Comparison of ENCODE assay signal across 8 cellular contexts in the genomic region with DNA sequence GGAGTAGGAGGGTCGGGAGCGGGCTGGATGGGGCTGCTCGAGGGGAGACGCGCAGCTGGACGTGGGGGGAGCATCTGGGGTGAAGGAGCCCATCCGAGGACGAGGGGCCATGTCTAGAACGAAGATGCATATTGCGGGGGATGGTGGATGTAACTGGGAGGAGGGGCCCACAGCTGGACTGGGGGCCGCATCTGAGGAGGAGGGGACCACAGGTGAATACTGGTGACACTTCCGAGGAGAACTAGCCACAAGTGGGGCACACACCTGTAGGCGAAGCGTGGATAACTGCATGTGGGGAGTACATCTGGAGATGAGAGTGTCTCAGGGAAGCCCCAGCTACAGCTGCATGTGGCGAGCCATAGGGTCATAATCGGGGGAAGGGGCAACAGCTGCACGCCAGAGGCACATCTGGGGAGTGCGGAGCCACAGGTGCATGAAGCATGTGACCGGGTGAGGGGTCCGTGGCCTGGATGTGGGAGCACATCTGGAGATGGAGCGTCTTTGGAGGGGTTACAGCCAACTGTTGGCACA. TPM values are rescaled to one million over a fixed set of nuclear protein-coding genes. Genes with fewer than 3 reads are reported as not detected.
A peak's percentile ranks its signal among the peaks of the same experiment; 100 is the strongest.
DNase-seq lines count a peak whose midpoint lies in the region; ATAC-seq, FAIRE-seq and TF ChIP-seq lines count a peak whose summit lies in the region.

No MANE protein-coding gene starts in this region.

- H3K4me1 ChIP-seq in GM12878 (ENCODE audit: control insufficient read depth, insufficient read depth, low read length), result peaks cover 19% of the 10 kb centered on the region
- peaks cover 12% of the 10 kb centered on the region for H3K4me1 ChIP-seq in lower lobe of right lung
- peaks cover 0 to 24% (median 2%) of the 10 kb centered on the region in 4 donors for H3K4me1 ChIP-seq in tibial nerve

- H2AFZ ChIP-seq in GM12878 (ENCODE audit: control insufficient read depth, low read depth, low read length), result peak overlapping the region; percentile 99

- peak overlapping the region; percentile 67 for H3K4me2 ChIP-seq in GM12878 (ENCODE audit: control insufficient read depth, insufficient read depth)

- DNase-seq in HL-60 (ENCODE audit: low read depth in 1 of 2, low spot score in 1 of 2), result no peak
- no peak for DNase-seq in GM12878 (ENCODE audit: low read depth, low spot score)
- no peak for DNase-seq in lower lobe of right lung
- DNase-seq in tibial nerve (ENCODE audit: low spot score in 2 of 2), result no peak
- DNase-seq in ecto neural progenitor cell (ENCODE audit: low spot score), result no peak
- no peak for DNase-seq in NCI-H2171 (lab: John Stamatoyannopoulos, UW)
- DNase-seq in mesenteric fat pad (ENCODE audit: low spot score), result no peak

- H3K4me3 ChIP-seq in HL-60 (replicated peaks; ENCODE audit: insufficient read depth, low read length) (peak overlapping the region; percentile 98), GM12878 (peak overlapping the region; percentile 99), lower lobe of right lung (peak overlapping the region; percentile 78), tibial nerve (peak overlapping the region; percentile 68 to 92 (median 73))

- WGBS in GM12878 (ENCODE audit: insufficient coverage, insufficient replicate concordance, low lambda C conversion rate, missing lambda C conversion rate), result under 1% methylated on average over 18 of the region's 21 CpGs
- 4% methylated on average over 21 of the region's 21 CpGs for WGBS in tibial nerve, 2 donors

- no TSS peak for BruUV-seq in GM12878 (replicated peaks; lab: Mats Ljungman, UMichigan)

- H3K27me3 ChIP-seq in HL-60 (ENCODE audit: insufficient read depth, poor library complexity, severe bottlenecking), result no peaks in the 10 kb centered on the region
- no peaks in the 10 kb centered on the region for H3K27me3 ChIP-seq in GM12878 (replicated peaks in 1 of 2; ENCODE audit: control insufficient read depth in 2 of 2, insufficient read depth in 2 of 2, low read length in 1 of 2)
- no peaks in the 10 kb centered on the region for H3K27me3 ChIP-seq in lower lobe of right lung (ENCODE audit: low read depth)
- no peaks in the 10 kb centered on the region for H3K27me3 ChIP-seq in tibial nerve

- in situ Hi-C loops in GM12878 (cut with MboI), result no loop called here

- H3K79me2 ChIP-seq in GM12878 (ENCODE audit: control insufficient read depth, insufficient read depth, low read length), result peaks cover 36% of the 10 kb centered on the region

- peak; percentile 25 for ATAC-seq in GM12878
- peak in 1 of 2 donors; percentile 2 for ATAC-seq in lower lobe of right lung

- TF ChIP-seq POLR2A in GM12878 (IDR thresholded peaks at IDR 0.05; ENCODE audit: low read depth, low read length) (no peak), tibial nerve (IDR thresholded peaks at IDR 0.05) (no peak)

- SMC1A ChIA-PET in GM12878 (lab: Charles Lee; ENCODE audit: uncharacterized antibody, unreplicated experiment), result interaction anchor here (1.0 to 1.1 kb wide), 2 partner anchors 13 to 87 kb away, joined by 3 to 4 read pairs; no protein-coding TSS in a partner anchor

- intact Hi-C loops in GM12878 (cut with micrococcal nuclease; ENCODE audit: unreplicated experiment) (loop anchor here (10.0 kb wide), 1 partner anchor 94 kb away; no protein-coding TSS in a partner anchor), lower lobe of right lung (cut with DNase I) (no loop called here)

- no peak for FAIRE-seq in GM12878 (lab: Jason Lieb, UNC)

- H3K36me3 ChIP-seq in GM12878 (ENCODE audit: control insufficient read depth in 2 of 2, insufficient read depth in 2 of 2, low read length in 1 of 2) (no peaks in the 10 kb centered on the region; a peak in 2 of 4 replicates), lower lobe of right lung (peaks cover 33% of the 10 kb centered on the region), tibial nerve (peaks cover 0 to 43% (median 0%) of the 10 kb centered on the region in 3 donors)

- TF ChIP-seq CTCF in C4-2B (conservative IDR thresholded peaks at IDR 0.05), result no peak
- TF ChIP-seq CTCF in HL-60 (IDR thresholded peaks at IDR 0.05; ENCODE audit: insufficient read depth, low read length), result no peak
- TF ChIP-seq CTCF in GM12878 (IDR thresholded peaks at IDR 0.05 in 2 of 3, conservative IDR thresholded peaks at IDR 0.05 in 1 of 3; ENCODE audit: control insufficient read depth in 2 of 3, extremely low read depth in 1 of 3, insufficient read depth in 1 of 3, low read depth in 3 of 3, low read length in 3 of 3), result no peak
- TF ChIP-seq CTCF in lower lobe of right lung (IDR thresholded peaks at IDR 0.05), result no peak
- no peak for TF ChIP-seq CTCF in tibial nerve (IDR thresholded peaks at IDR 0.05)

- RAD21 ChIA-PET in GM12878 (lab: Charles Lee; ENCODE audit: unreplicated experiment), result interaction anchor here (0.6 to 1.0 kb wide), 3 partner anchors 16 to 193 kb away, joined by 3 to 5 read pairs (median 3); partner anchors contain the start of gene SYNGR4

- peak overlapping the region; percentile 91 for H3K27ac ChIP-seq in C4-2B
- peak overlapping the region; percentile 97 for H3K27ac ChIP-seq in HL-60 (replicated peaks)
- peak overlapping the region; percentile 99 for H3K27ac ChIP-seq in GM12878 (ENCODE audit: control insufficient read depth, insufficient read depth)
- peak overlapping the region; percentile 91 for H3K27ac ChIP-seq in lower lobe of right lung
- H3K27ac ChIP-seq in tibial nerve, result peak overlapping the region; percentile 91 to 97 (median 96)

- peak overlapping the region; percentile 96 for H3K9ac ChIP-seq in GM12878 (ENCODE audit: control insufficient read depth, insufficient read depth, low read length)

- H3K9me3 ChIP-seq in GM12878 (replicated peaks; ENCODE audit: control insufficient read depth, insufficient read depth, low read length), result no peaks in the 10 kb centered on the region
- H3K9me3 ChIP-seq in lower lobe of right lung, result no peaks in the 10 kb centered on the region
- no peaks in the 10 kb centered on the region for H3K9me3 ChIP-seq in tibial nerve

- TF ChIP-seq EP300 in GM12878 (IDR thresholded peaks at IDR 0.05; ENCODE audit: borderline replicate concordance in 1 of 2, control insufficient read depth in 1 of 2, low read depth in 2 of 2, low read length in 2 of 2) (no peak), tibial nerve (IDR thresholded peaks at IDR 0.05) (no peak)

- POLR2A ChIA-PET in GM12878 (lab: Charles Lee), result interaction anchor here (1.2 to 1.4 kb wide), 2 partner anchors 33 to 79 kb away, joined by 5 to 8 read pairs; no protein-coding TSS in a partner anchor

- H4K20me1 ChIP-seq in GM12878 (ENCODE audit: control insufficient read depth, insufficient read depth), result peaks cover 4% of the 10 kb centered on the region; the same call in 1 of the 2 replicates

- CTCF ChIA-PET in GM12878 (lab: Yijun Ruan, JAX), result interaction anchor here (0.7 to 1.5 kb wide), 5 partner anchors 23 to 90 kb away, joined by 4 to 11 read pairs (median 4); partner anchors contain the start of gene PLA2G4C

- no peak for TF ChIP-seq RAD21 in GM12878 (IDR thresholded peaks at IDR 0.05; ENCODE audit: insufficient read depth, low read depth, low read length)

TF ChIP-seq in GM12878, 131 proteins besides CTCF, POLR2A, EP300 and RAD21 (continues in another document):
- TF ChIP-seq KLF5 (IDR thresholded peaks at IDR 0.05; ENCODE audit: partially characterized antibody), result no peak
- peak; percentile 83 for TF ChIP-seq TCF12 (IDR thresholded peaks at IDR 0.05; ENCODE audit: low read depth, low read length)

RNA-seq across cellular contexts. Expression of gene ZSWIM9, which starts 0.4 kb away (rescaled TPM):
- 3.2 and 4.0 TPM in 2 replicates for total RNA-seq in GM12878 (2013; cell fraction: nucleolus; rRNA removed)
- total RNA-seq in GM12878 (2014; rRNA removed) (1.8 TPM in 2 replicates), GM12878 (2014; rRNA removed; fragmentation: Illumina TruSeq; extraction: Trizol) (0.76 and 1.2 TPM in 2 replicates), GM12878 (2021) (5.7 and 6.2 TPM in 2 replicates), lower lobe of right lung (7.7 TPM), tibial nerve (1 to 10 TPM; 5.9 to 8.4 (median 6.8) TPM), mesenteric fat pad (5.3 TPM)
- 1.2 TPM for polyA plus RNA-seq in GM12878 (2011; ENCODE audit: low read depth)
- polyA plus RNA-seq in GM12878 (2011; rRNA removed) (0.35 and 0.50 TPM in 2 replicates), GM12878 (2014; fragmentation: Illumina TruSeq; extraction: Trizol) (0.92 and 1.4 TPM in 2 replicates), GM12878 (2014; fragmentation: Nextera tagmentation; extraction: Ambion mirVana) (under 1 TPM in 1 of 2 experiments, not detected in 1; 0.29 TPM), GM12878 (2014; rRNA removed) (2.4 and 3.4 TPM in 2 replicates), GM12878 (2016; fragmentation: Nextera tagmentation; extraction: Ambion mirVana) (1 to 10 TPM; 1.2 to 1.7 TPM)
- 0.33 and 0.47 TPM in 2 replicates for polyA plus RNA-seq in GM12878 (2011; cell fraction: cytosol; rRNA removed)
- polyA plus RNA-seq in GM12878 (2011; cell fraction: nucleus; rRNA removed), result 0.69 and 0.79 TPM in 2 replicates
- polyA plus RNA-seq in GM12878 (2012), result 5.6 and 6.1 TPM in 2 replicates
- 0.22 and 0.31 TPM in 2 replicates for polyA minus RNA-seq in GM12878 (2011; rRNA and poly(A)+ RNA removed)
- 0.73 and 0.94 TPM in 2 replicates for polyA minus RNA-seq in GM12878 (2011; cell fraction: cytosol; rRNA and poly(A)+ RNA removed)
- 0.60 and 2.0 TPM in 2 replicates for polyA minus RNA-seq in GM12878 (2011; cell fraction: nucleus; rRNA and poly(A)+ RNA removed)

RNA-seq across cellular contexts. Expression of gene LIG1, which starts 0.7 kb away (rescaled TPM):
- 82.9 and 93.2 TPM in 2 replicates for total RNA-seq in GM12878 (2013; cell fraction: nucleolus; rRNA removed)
- total RNA-seq in GM12878 (2014; rRNA removed) (94.4 and 95.6 TPM in 2 replicates), GM12878 (2014; rRNA removed; fragmentation: Illumina TruSeq; extraction: Trizol) (57.8 and 64.0 TPM in 2 replicates), GM12878 (2021) (92.4 and 111 TPM in 2 replicates), lower lobe of right lung (18.4 TPM), tibial nerve (10 to 100 TPM in 1 of 4 donors, 1 to 10 TPM in 3; 6.1 to 21.9 (median 6.7) TPM), mesenteric fat pad (4.7 TPM)
- 28.5 TPM for polyA plus RNA-seq in GM12878 (2011; ENCODE audit: low read depth)
- polyA plus RNA-seq in GM12878 (2011; rRNA removed) (44.9 and 63.8 TPM in 2 replicates), GM12878 (2014; fragmentation: Illumina TruSeq; extraction: Trizol) (47.8 and 70.8 TPM in 2 replicates), GM12878 (2014; fragmentation: Nextera tagmentation; extraction: Ambion mirVana) (10 to 100 TPM in 1 of 2 experiments, 1 to 10 TPM in 1; 7.8 to 31.6 TPM), GM12878 (2014; rRNA removed) (76.7 and 101 TPM in 2 replicates), GM12878 (2016; fragmentation: Nextera tagmentation; extraction: Ambion mirVana) (100 to 1,000 TPM; 112 to 117 TPM)
- polyA plus RNA-seq in GM12878 (2011; cell fraction: cytosol; rRNA removed), result 67.8 and 72.1 TPM in 2 replicates
- 194 and 282 TPM in 2 replicates for polyA plus RNA-seq in GM12878 (2011; cell fraction: nucleus; rRNA removed)
- 65.8 and 69.7 TPM in 2 replicates for polyA plus RNA-seq in GM12878 (2012)
- polyA minus RNA-seq in GM12878 (2011; rRNA and poly(A)+ RNA removed), result 51.9 and 86.2 TPM in 2 replicates
- 36.2 and 44.0 TPM in 2 replicates for polyA minus RNA-seq in GM12878 (2011; cell fraction: cytosol; rRNA and poly(A)+ RNA removed)
- polyA minus RNA-seq in GM12878 (2011; cell fraction: nucleus; rRNA and poly(A)+ RNA removed), result 36.6 and 87.4 TPM in 2 replicates
